ENCODE assay signal across 24 cellular contexts in the genomic region with DNA sequence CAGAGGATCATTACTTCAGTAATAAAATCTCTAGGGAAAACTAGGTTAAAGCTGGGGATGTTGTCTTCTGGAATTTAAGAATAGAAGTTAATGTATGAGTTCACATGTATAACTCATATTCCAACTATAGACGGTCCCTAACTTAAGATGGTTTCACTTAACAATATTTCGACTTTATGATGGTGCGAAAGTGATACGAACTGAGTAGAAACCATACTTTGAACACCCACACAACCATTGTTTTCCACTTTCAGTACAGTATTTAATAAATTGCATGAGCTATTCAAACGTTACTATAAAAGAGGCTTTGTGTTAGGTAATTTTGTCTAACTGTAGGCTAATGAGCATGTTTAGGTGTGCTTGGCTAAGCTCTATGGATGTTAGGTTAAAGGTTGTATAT. TPM values are rescaled to one million over a fixed set of nuclear protein-coding genes. Genes with fewer than 3 reads are reported as not detected.
A peak's percentile ranks its signal among the peaks of the same experiment; 100 is the strongest.
DNase-seq lines count a peak whose midpoint lies in the region; ATAC-seq and TF ChIP-seq lines count a peak whose summit lies in the region.
"Had no signal": no experiment of that assay in that cellular context is flagged by ENCODE, and none has a peak within 500 bp of the region (broad histone marks: within the 10 kb centered on the region; RNA-seq: fewer than 3 reads in every experiment).

No MANE protein-coding gene starts in this region.

- H3K9me3 ChIP-seq in tibial nerve = no peaks in the 10 kb centered on the region
- H3K9me3 ChIP-seq: BLaER1 treated with 17β-estradiol and CSF1 and Interleukin-3, amounts not matched to agents 10 nM and 100 nM; SJCRH30 had no signal

- no peak for TF ChIP-seq POLR2A in tibial nerve (IDR thresholded peaks at IDR 0.05)

- DNase-seq in activated CD4-positive, CD25-positive, alpha-beta regulatory T cell (lab: John Stamatoyannopoulos, UW) = no peak
- DNase-seq in stimulated activated naive B cell treated with anti-CD40 and anti-IgM and Interleukin-4, amounts not matched to agents 10 μg/mL and 1 μg/mL and 100 μg/mL, for 72 hours = no peak
- DNase-seq in stimulated activated CD4-positive, alpha-beta T cell treated with anti-CD3 and anti-CD28 coated beads, Interleukin-2, amount 100 ng/mL, for 24 hours = no peak
- DNase-seq in endothelial cell (ENCODE audit: low spot score) = no peak
- DNase-seq in tibial nerve (ENCODE audit: low spot score in 2 of 2) = no peak
- DNase-seq: activated CD4-positive, alpha-beta T cell treated with anti-CD3 and anti-CD28 coated beads for 1 hour; activated gamma-delta T cell treated with Interleukin-2 at 50 U/mL for 16 hours; anterior cingulate cortex; endodermal cell; H9; hypothalamus; NCI-H1694 treated with DMSO at 0.1 percent for 48 hours; NCI-H446 treated with DMSO at 0.1 percent for 48 hours; nephron progenitor cell; SJCRH30 had no signal

- no peak overlapping the region for H3K4me3 ChIP-seq in tibial nerve
- H3K4me3 ChIP-seq: BLaER1 treated with 17β-estradiol and CSF1 and Interleukin-3, amounts not matched to agents 10 nM and 100 nM; SJCRH30 had no signal

- WGBS in tibial nerve, 2 donors = 78 to 81% methylated on average over 5 of the region's 5 CpGs

- no peaks in the 10 kb centered on the region for H3K27me3 Mint-ChIP-seq in stimulated activated naive B cell treated with anti-CD40 and anti-IgM and Interleukin-4, amounts not matched to agents 10 μg/mL and 1 μg/mL and 100 μg/mL, for 72 hours
- H3K27me3 Mint-ChIP-seq in endothelial cell (ENCODE audit: unreplicated experiment) = no peaks in the 10 kb centered on the region
- H3K27me3 Mint-ChIP-seq: stimulated activated naive CD8-positive, alpha-beta T cell treated with anti-CD3 and anti-CD28 coated beads, Interleukin-15, Interleukin-2, amounts not matched to agents 100 ng/mL and 50 ng/mL, for 24 hours had no signal

- no peaks in the 10 kb centered on the region for H3K36me3 ChIP-seq in tibial nerve
- H3K36me3 ChIP-seq: BLaER1 treated with 17β-estradiol and CSF1 and Interleukin-3, amounts not matched to agents 10 nM and 100 nM; SJCRH30 had no signal

- TF ChIP-seq CTCF in endothelial cell (IDR thresholded peaks at IDR 0.05; ENCODE audit: unreplicated experiment) (no peak), tibial nerve (IDR thresholded peaks at IDR 0.05) (no peak)

- peaks cover 0 to 2% of the 10 kb centered on the region in 2 donors for H3K36me3 Mint-ChIP-seq in stimulated activated naive B cell treated with anti-CD40 and anti-IgM and Interleukin-4, amounts not matched to agents 10 μg/mL and 1 μg/mL and 100 μg/mL, for 72 hours
- H3K36me3 Mint-ChIP-seq in endothelial cell (ENCODE audit: low read depth, unreplicated experiment) = no peaks in the 10 kb centered on the region

- ATAC-seq in activated CD4-positive, CD25-positive, alpha-beta regulatory T cell treated with anti-CD3 and anti-CD28 coated beads, Interleukin-2, amount 50 U/mL, for 24 hours = peak; percentile 6 to 33
- peak; percentile 81 for ATAC-seq in GM21786 (IDR thresholded peaks at IDR 0.05; ENCODE audit: unreplicated experiment)
- peak; percentile 96 for ATAC-seq in HG03066 (IDR thresholded peaks at IDR 0.05; ENCODE audit: low read depth, unreplicated experiment)
- ATAC-seq in stimulated activated naive B cell treated with anti-CD40 and anti-IgM and Interleukin-4, amounts not matched to agents 10 μg/mL and 1 μg/mL and 100 μg/mL, for 72 hours (replicated peaks) = peak; percentile 25 to 27
- ATAC-seq: HepG2 had no signal

- no peak overlapping the region for H3K4me3 Mint-ChIP-seq in stimulated activated naive B cell treated with anti-CD40 and anti-IgM and Interleukin-4, amounts not matched to agents 10 μg/mL and 1 μg/mL and 100 μg/mL, for 72 hours
- H3K4me3 Mint-ChIP-seq in endothelial cell (ENCODE audit: unreplicated experiment) = no peak overlapping the region
- H3K4me3 Mint-ChIP-seq: endodermal cell; H9; nephron progenitor cell; stimulated activated naive CD8-positive, alpha-beta T cell treated with anti-CD3 and anti-CD28 coated beads, Interleukin-15, Interleukin-2, amounts not matched to agents 100 ng/mL and 50 ng/mL, for 24 hours had no signal

- H3K27ac Mint-ChIP-seq in stimulated activated naive B cell treated with anti-CD40 and anti-IgM and Interleukin-4, amounts not matched to agents 10 μg/mL and 1 μg/mL and 100 μg/mL, for 72 hours = no peak overlapping the region
- H3K27ac Mint-ChIP-seq in endothelial cell (ENCODE audit: unreplicated experiment) = no peak overlapping the region
- H3K27ac Mint-ChIP-seq: endodermal cell; H9; nephron progenitor cell; stimulated activated naive CD8-positive, alpha-beta T cell treated with anti-CD3 and anti-CD28 coated beads, Interleukin-15, Interleukin-2, amounts not matched to agents 100 ng/mL and 50 ng/mL, for 24 hours had no signal

- peaks cover 2 to 3% of the 10 kb centered on the region in 2 donors for H3K9me3 Mint-ChIP-seq in stimulated activated naive B cell treated with anti-CD40 and anti-IgM and Interleukin-4, amounts not matched to agents 10 μg/mL and 1 μg/mL and 100 μg/mL, for 72 hours
- no peaks in the 10 kb centered on the region for H3K9me3 Mint-ChIP-seq in endothelial cell (ENCODE audit: unreplicated experiment)
- H3K9me3 Mint-ChIP-seq: endodermal cell; nephron progenitor cell; stimulated activated naive CD8-positive, alpha-beta T cell treated with anti-CD3 and anti-CD28 coated beads, Interleukin-15, Interleukin-2, amounts not matched to agents 100 ng/mL and 50 ng/mL, for 24 hours had no signal

- TF ChIP-seq EP300 in tibial nerve (IDR thresholded peaks at IDR 0.05) = no peak

- no peaks in the 10 kb centered on the region for H3K4me1 ChIP-seq in tibial nerve
- H3K4me1 ChIP-seq: BLaER1 treated with 17β-estradiol and CSF1 and Interleukin-3, amounts not matched to agents 10 nM and 100 nM; SJCRH30 had no signal

- no peak overlapping the region for H3K27ac ChIP-seq in tibial nerve
- H3K27ac ChIP-seq: 22Rv1; BLaER1 treated with 17β-estradiol and CSF1 and Interleukin-3, amounts not matched to agents 10 nM and 100 nM; SJCRH30 had no signal

- no peaks in the 10 kb centered on the region for H3K27me3 ChIP-seq in tibial nerve
- H3K27me3 ChIP-seq: BLaER1 treated with 17β-estradiol and CSF1 and Interleukin-3, amounts not matched to agents 10 nM and 100 nM; SJCRH30 had no signal

- H3K4me1 Mint-ChIP-seq in stimulated activated naive B cell treated with anti-CD40 and anti-IgM and Interleukin-4, amounts not matched to agents 10 μg/mL and 1 μg/mL and 100 μg/mL, for 72 hours = peaks cover 5 to 11% of the 10 kb centered on the region in 2 donors
- H3K4me1 Mint-ChIP-seq in endothelial cell (ENCODE audit: unreplicated experiment) = peaks cover 3% of the 10 kb centered on the region
- H3K4me1 Mint-ChIP-seq: endodermal cell, H9, nephron progenitor cell had no signal

RNA-seq across cellular contexts. Expression of gene CCSER1, which starts 38.7 kb away (rescaled TPM):
- total RNA-seq in endothelial cell (ENCODE audit: unreplicated experiment) = 3.0 TPM
- 1 to 10 TPM; 4.0 to 6.0 (median 4.8) TPM for total RNA-seq in tibial nerve
- total RNA-seq: HepG2, M059J, OCI-LY7 had no signal

Comparison
In these comparisons a context has a peak if more than half of its experiments do, and no peak if none do; other contexts are left out.
1. ATAC-seq: peak in every context shown above with its lines; median percentile 96 in HG03066; 81 in GM21786; 26 in stimulated activated naive B cell treated with anti-CD40 and anti-IgM and Interleukin-4, amounts not matched to agents 10 μg/mL and 1 μg/mL and 100 μg/mL, for 72 hours; 20 in activated CD4-positive, CD25-positive, alpha-beta regulatory T cell treated with anti-CD3 and anti-CD28 coated beads, Interleukin-2, amount 50 U/mL, for 24 hours.